Comparison of ENCODE assay signal across 8 cellular contexts in the genomic region with DNA sequence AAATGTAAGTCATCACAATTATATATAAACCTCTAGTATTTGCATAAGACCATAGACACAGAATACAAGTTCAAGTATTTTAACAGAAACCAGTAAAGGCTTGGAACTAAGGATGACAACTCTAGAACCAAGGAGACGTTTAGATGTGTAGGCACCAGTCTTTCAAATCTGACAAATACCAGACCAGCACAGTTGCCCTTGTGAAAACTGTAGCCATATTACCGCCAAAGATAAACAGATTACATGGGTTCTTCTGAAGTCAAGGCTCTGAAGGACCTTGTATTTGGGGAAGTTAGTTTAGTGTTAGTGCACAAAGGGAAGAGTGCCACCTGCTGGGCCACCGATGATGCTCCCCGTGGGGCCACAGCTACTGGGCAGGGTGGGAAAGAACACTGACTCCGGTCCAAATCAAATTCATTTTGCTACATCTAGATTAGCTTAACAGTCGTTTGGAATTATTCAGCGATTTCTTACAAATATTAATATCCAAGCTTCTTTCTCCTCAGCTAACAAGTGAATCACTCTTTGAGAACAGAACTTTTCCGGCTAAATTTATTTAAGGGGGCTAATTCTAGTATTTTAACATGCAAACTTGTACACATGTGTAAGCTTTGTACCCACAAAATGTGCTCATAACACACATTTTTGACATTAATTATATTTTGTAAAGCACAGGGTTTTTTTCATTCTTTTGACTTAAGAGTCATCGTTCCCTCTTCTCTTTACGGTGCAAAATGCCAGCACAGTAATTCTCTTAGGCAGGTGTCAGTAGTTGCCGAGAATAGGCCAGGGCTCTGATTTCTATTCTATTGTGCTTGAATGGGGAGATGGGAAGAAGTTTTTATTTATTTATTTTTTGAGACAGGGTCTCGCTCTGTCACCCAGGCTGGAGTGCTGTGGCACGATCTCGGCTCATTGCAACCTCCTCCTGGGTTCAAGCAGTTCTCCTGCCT. TPM values are rescaled to one million over a fixed set of nuclear protein-coding genes. Genes with fewer than 3 reads are reported as not detected.
A peak's percentile ranks its signal among the peaks of the same experiment; 100 is the strongest.
DNase-seq lines count a peak whose midpoint lies in the region; ATAC-seq, FAIRE-seq and TF ChIP-seq lines count a peak whose summit lies in the region.

No MANE protein-coding gene starts in this region.

- H3K9me3 ChIP-seq in HepG2 (ENCODE audit: low read length): no peaks in the 10 kb centered on the region

- intact Hi-C loops in HepG2 (cut with micrococcal nuclease; ENCODE audit: unreplicated experiment): loop anchor here (1.0 kb wide), 2 partner anchors 177 to 188 kb away; no protein-coding TSS in a partner anchor

- CTCF ChIA-PET in HepG2 (lab: Yijun Ruan, JAX; ENCODE audit: low intra/inter-chr PET ratio, low total read pairs): interaction anchor here (2.5 kb wide), 1 partner anchor 177 kb away, joined by 51 read pairs; no protein-coding TSS in a partner anchor

- no peak overlapping the region for H3K9ac ChIP-seq in HepG2 (ENCODE audit: insufficient read depth, low read depth, low read length)

- no peak overlapping the region for H3K4me3 ChIP-seq in HepG2 (replicated peaks in 1 of 3; ENCODE audit: insufficient read depth in 1 of 3, low read depth in 2 of 3, low read length in 3 of 3)

- no peak overlapping the region for H2AFZ ChIP-seq in HepG2 (ENCODE audit: low read length)

- in situ Hi-C loops in HepG2 (cut with HindIII; ENCODE audit: extremely low pct_ligation_motif_present, low pct_unique_long_range_greater_than_20kb): loop anchor here (5.0 kb wide), 1 partner anchor 175 kb away; no protein-coding TSS in a partner anchor

- H3K36me3 ChIP-seq in HepG2 (replicated peaks in 1 of 2; ENCODE audit: control insufficient read depth in 1 of 2, insufficient read depth in 2 of 2, low read length in 2 of 2): no peaks in the 10 kb centered on the region

- POLR2A ChIA-PET in HepG2 (lab: Yijun Ruan, JAX): no interaction called here

- H4K20me1 ChIP-seq in HepG2 (ENCODE audit: insufficient read depth, low read length): no peaks in the 10 kb centered on the region

- H3K4me2 ChIP-seq in HepG2 (ENCODE audit: low read depth, low read length): no peak overlapping the region

- no peak for TF ChIP-seq EP300 in HepG2 (IDR thresholded peaks at IDR 0.05; ENCODE audit: low read depth in 2 of 2, low read length in 2 of 2)
- TF ChIP-seq EP300 in HepG2 (CRISPR knock-in tag; IDR thresholded peaks at IDR 0.05; ENCODE audit: borderline replicate concordance): no peak

- DNase-seq in C1 segment of cervical spinal cord (lab: John Stamatoyannopoulos, UW): peak in 8 of 14 donors; percentile 6 to 64 (median 18)
- peak; percentile 44 for DNase-seq in GM19239 (ENCODE audit: insufficient read length, low spot score)
- DNase-seq in NCI-H510A (lab: John Stamatoyannopoulos, UW): peak; percentile 31
- DNase-seq in activated CD4-positive, alpha-beta T cell treated with anti-CD3 and anti-CD28 coated beads for 1 hour: peak; percentile 61
- peak; percentile 21 for DNase-seq in cerebellum (ENCODE audit: low spot score)
- peak; percentile 42 for DNase-seq in HepG2 (ENCODE audit: low spot score)
- peak; percentile 52 to 63 (median 59) for DNase-seq in stimulated activated CD4-positive, alpha-beta T cell treated with anti-CD3 and anti-CD28 coated beads, TNF-alpha, amount 100 ng/mL, for 48 hours (ENCODE audit: low read depth in 3 of 3)

- TF ChIP-seq CTCF in HepG2 (CRISPR knock-in tag; IDR thresholded peaks at IDR 0.05): peak; percentile 82

- FAIRE-seq in GM19239 (lab: Jason Lieb, UNC) (peak; percentile 93), HepG2 (lab: Jason Lieb, UNC) (peak; percentile 87)

- no TSS peak for BruUV-seq in HepG2 (replicated peaks; lab: Mats Ljungman, UMichigan)

- 39% methylated on average over 14 of the region's 14 CpGs for WGBS in HepG2 (ENCODE audit: low lambda C conversion rate)

- H3K4me1 ChIP-seq in HepG2 (ENCODE audit: insufficient read depth, low read length): no peaks in the 10 kb centered on the region

- H3K79me2 ChIP-seq in HepG2 (ENCODE audit: insufficient read depth, low read length): no peaks in the 10 kb centered on the region

- TF ChIP-seq POLR2A in HepG2 (IDR thresholded peaks at IDR 0.05; ENCODE audit: insufficient read depth in 1 of 2, low read depth in 2 of 2, low read length in 2 of 2): no peak

- no peaks in the 10 kb centered on the region for H3K27me3 ChIP-seq in HepG2 (ENCODE audit: control insufficient read depth in 1 of 2, insufficient read depth in 2 of 2, low read length in 2 of 2)

- H3K27ac ChIP-seq in HepG2 (ENCODE audit: extremely low read length, insufficient read depth, low read length): no peak overlapping the region

- ATAC-seq in HG03280 (IDR thresholded peaks at IDR 0.05; ENCODE audit: unreplicated experiment) (peak; percentile 97), HepG2 (peak; percentile 98)

- TF ChIP-seq RAD21 in HepG2 (CRISPR knock-in tag; IDR thresholded peaks at IDR 0.05): peak; percentile 59

TF ChIP-seq in HepG2, 621 proteins besides CTCF, POLR2A, EP300 and RAD21:
- TF ChIP-seq XRCC5 (optimal IDR thresholded peaks at IDR 0.05; ENCODE audit: low read length): peak; percentile 28
- peak; percentile 76 for TF ChIP-seq SMC3 (IDR thresholded peaks at IDR 0.05; ENCODE audit: low read length)
- TF ChIP-seq, protein P1, sequence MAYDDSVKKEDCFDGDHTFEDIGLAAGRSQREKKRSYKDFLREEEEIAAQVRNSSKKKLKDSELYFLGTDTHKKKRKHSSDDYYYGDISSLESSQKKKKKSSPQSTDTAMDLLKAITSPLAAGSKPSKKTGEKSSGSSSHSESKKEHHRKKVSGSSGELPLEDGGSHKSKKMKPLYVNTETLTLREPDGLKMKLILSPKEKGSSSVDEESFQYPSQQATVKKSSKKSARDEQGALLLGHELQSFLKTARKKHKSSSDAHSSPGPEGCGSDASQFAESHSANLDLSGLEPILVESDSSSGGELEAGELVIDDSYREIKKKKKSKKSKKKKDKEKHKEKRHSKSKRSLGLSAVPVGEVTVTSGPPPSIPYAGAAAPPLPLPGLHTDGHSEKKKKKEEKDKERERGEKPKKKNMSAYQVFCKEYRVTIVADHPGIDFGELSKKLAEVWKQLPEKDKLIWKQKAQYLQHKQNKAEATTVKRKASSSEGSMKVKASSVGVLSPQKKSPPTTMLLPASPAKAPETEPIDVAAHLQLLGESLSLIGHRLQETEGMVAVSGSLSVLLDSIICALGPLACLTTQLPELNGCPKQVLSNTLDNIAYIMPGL (CRISPR knock-in tag; IDR thresholded peaks at IDR 0.05; ENCODE audit: borderline replicate concordance in 1 of 2, low read depth in 1 of 2): 0 out of 4 replicates have a peak, but pooled peaks of 1 of the 2 experiments have one; percentile 21
- TF ChIP-seq GATAD2A (CRISPR knock-in tag; IDR thresholded peaks at IDR 0.05): 0 out of 2 replicates have a peak, but pooled peaks have one; percentile 21
- TF ChIP-seq SP5 (CRISPR knock-in tag; IDR thresholded peaks at IDR 0.05; ENCODE audit: borderline replicate concordance, low read depth): no peak
- peak; percentile 80 for TF ChIP-seq STAG1 (CRISPR knock-in tag; IDR thresholded peaks at IDR 0.05)
- TF ChIP-seq, protein P2, sequence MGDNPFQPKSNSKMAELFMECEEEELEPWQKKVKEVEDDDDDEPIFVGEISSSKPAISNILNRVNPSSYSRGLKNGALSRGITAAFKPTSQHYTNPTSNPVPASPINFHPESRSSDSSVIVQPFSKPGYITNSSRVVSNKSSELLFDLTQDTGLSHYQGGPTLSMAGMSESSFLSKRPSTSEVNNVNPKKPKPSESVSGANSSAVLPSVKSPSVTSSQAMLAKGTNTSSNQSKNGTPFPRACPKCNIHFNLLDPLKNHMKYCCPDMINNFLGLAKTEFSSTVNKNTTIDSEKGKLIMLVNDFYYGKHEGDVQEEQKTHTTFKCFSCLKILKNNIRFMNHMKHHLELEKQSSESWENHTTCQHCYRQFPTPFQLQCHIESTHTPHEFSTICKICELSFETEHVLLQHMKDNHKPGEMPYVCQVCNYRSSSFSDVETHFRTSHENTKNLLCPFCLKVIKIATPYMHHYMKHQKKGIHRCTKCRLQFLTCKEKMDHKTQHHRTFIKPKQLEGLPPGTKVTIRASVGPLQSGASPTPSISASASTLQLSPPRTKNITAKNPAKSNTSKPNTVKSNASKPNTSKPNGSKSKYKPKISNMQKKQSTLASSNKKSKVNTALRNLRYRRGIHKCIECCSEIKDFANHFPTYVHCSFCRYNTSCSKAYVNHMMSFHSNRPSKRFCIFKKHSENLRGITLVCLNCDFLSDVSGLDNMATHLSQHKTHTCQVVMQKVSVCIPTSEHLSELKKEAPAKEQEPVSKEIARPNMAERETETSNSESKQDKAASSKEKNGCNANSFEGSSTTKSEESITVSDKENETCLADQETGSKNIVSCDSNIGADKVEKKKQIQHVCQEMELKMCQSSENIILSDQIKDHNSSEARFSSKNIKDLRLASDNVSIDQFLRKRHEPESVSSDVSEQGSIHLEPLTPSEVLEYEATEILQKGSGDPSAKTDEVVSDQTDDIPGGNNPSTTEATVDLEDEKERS (CRISPR knock-in tag; IDR thresholded peaks at IDR 0.05): no peak

RNA-seq across cellular contexts. Expression of a gene that starts 8.0 kb away (rescaled TPM):
- 3.8 TPM for total RNA-seq in cerebellum
- not detected in 2 replicates for total RNA-seq in HepG2 (2016; rRNA removed; fragmentation: Illumina TruSeq; extraction: Trizol)
- total RNA-seq in HepG2 (2016; cell fraction: cytosol; rRNA removed; fragmentation: Illumina TruSeq; extraction: Trizol; ENCODE audit: low read depth): not detected in 2 replicates
- total RNA-seq in HepG2 (2016; cell fraction: insoluble cytoplasmic fraction; rRNA removed; fragmentation: Illumina TruSeq; extraction: Trizol): not detected in 2 replicates
- total RNA-seq in HepG2 (2016; cell fraction: membrane; rRNA removed; fragmentation: Illumina TruSeq; extraction: Trizol): not detected in 2 replicates
- total RNA-seq in HepG2 (2016; cell fraction: nucleus; rRNA removed; fragmentation: Illumina TruSeq; extraction: Trizol): not detected in 2 replicates
- not detected in 2 replicates for polyA plus RNA-seq in HepG2 (2011; rRNA removed)
- polyA plus RNA-seq in HepG2 (2011; cell fraction: cytosol; rRNA removed): 0.01 TPM in 1 of 2 replicates, not detected in the other
- polyA plus RNA-seq in HepG2 (2011; cell fraction: nucleus; rRNA removed): not detected in 2 replicates
- polyA plus RNA-seq in HepG2 (2012): not detected in 2 replicates
- not detected in 2 replicates for polyA plus RNA-seq in HepG2 (2016; cell fraction: cytosol; fragmentation: Illumina TruSeq; extraction: Trizol; ENCODE audit: low read depth)
- not detected in 2 replicates for polyA plus RNA-seq in HepG2 (2016; cell fraction: insoluble cytoplasmic fraction; fragmentation: Illumina TruSeq; extraction: Trizol; ENCODE audit: low read depth)
- polyA plus RNA-seq in HepG2 (2016; cell fraction: membrane; fragmentation: Illumina TruSeq; extraction: Trizol; ENCODE audit: low read depth): not detected in 2 replicates
- not detected in 2 replicates for polyA plus RNA-seq in HepG2 (2016; cell fraction: nucleus; fragmentation: Illumina TruSeq; extraction: Trizol; ENCODE audit: insufficient read depth, low read depth)
- 1.2 TPM in 1 of 2 replicates, not detected in the other for polyA minus RNA-seq in HepG2 (2011; rRNA and poly(A)+ RNA removed; ENCODE audit: low replicate concordance)
- not detected in 2 replicates for polyA minus RNA-seq in HepG2 (2011; cell fraction: cytosol; rRNA and poly(A)+ RNA removed)
- not detected in 2 replicates for polyA minus RNA-seq in HepG2 (2011; cell fraction: nucleus; rRNA and poly(A)+ RNA removed)
